7 cellular contexts compared by ENCODE assay signal in the genomic region with DNA sequence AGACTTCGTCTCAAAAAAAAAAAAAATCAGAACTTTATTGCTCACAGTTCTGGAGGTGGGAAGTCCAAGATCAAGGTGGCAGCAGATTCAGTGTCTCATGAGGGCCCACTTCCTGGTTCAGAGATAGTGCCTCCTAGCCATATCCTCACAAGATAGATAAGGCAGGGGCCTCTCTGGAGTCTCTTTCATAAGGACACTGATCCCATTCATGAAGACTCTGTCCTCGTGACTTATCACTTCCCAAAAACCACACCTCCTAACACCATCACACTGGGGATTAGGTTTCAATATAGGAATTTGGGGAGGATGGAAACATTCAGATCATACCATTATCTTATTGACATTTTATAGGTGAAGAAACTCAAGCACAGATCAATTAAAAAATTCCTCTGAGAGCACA.
"Had no signal": no experiment of that assay in that cellular context is flagged by ENCODE, and none has a peak within 500 bp of the region (broad histone marks: within the 10 kb centered on the region; RNA-seq: fewer than 3 reads in every experiment).

No MANE protein-coding gene starts in this region.

- ATAC-seq: HCT116, K562 had no signal

- H3K4me1 Mint-ChIP-seq: H9 had no signal

- H3K9ac ChIP-seq: GM23248 had no signal

- H3K4me3 ChIP-seq: GM23248, K562 had no signal

- H3K4me3 Mint-ChIP-seq: H9 had no signal

- H3K27ac ChIP-seq: GM23248 had no signal

- DNase-seq: GM23248, GOT3, H9, IMR-90, KG1 had no signal

- H3K27ac Mint-ChIP-seq: H9 had no signal
